Comparison of ENCODE assay signal across 1 cellular context in the genomic region with DNA sequence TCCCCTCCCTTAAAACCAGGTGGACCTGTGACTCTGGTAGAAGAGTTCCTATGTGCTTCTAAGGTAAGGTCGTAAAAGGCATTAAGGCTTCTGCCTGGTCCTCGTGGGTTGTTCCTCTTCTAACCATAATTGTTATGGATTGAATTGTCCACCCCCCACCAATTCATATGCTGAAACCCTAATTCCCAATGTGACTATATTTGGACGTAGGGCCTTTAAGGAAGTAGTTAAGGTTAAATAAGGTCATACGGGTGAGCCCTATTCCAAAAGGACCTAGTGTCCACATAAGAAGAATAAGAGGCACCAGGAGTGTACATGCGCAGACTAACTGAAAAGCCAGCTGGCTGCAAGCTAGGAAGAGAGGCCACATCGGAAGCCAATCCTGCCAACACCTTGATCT.
TF ChIP-seq lines count a peak whose summit lies in the region.

No MANE protein-coding gene starts in this region.

TF ChIP-seq in GM12878, 131 proteins besides CTCF, POLR2A, EP300 and RAD21 (continued from another document):
- TF ChIP-seq, protein P1, sequence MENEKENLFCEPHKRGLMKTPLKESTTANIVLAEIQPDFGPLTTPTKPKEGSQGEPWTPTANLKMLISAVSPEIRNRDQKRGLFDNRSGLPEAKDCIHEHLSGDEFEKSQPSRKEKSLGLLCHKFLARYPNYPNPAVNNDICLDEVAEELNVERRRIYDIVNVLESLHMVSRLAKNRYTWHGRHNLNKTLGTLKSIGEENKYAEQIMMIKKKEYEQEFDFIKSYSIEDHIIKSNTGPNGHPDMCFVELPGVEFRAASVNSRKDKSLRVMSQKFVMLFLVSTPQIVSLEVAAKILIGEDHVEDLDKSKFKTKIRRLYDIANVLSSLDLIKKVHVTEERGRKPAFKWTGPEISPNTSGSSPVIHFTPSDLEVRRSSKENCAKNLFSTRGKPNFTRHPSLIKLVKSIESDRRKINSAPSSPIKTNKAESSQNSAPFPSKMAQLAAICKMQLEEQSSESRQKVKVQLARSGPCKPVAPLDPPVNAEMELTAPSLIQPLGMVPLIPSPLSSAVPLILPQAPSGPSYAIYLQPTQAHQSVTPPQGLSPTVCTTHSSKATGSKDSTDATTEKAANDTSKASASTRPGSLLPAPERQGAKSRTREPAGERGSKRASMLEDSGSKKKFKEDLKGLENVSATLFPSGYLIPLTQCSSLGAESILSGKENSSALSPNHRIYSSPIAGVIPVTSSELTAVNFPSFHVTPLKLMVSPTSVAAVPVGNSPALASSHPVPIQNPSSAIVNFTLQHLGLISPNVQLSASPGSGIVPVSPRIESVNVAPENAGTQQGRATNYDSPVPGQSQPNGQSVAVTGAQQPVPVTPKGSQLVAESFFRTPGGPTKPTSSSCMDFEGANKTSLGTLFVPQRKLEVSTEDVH (IDR thresholded peaks at IDR 0.05; ENCODE audit: low read depth, partially characterized antibody): no peak
- TF ChIP-seq PAX8 (IDR thresholded peaks at IDR 0.05) (no peak), HCFC1 (IDR thresholded peaks at IDR 0.05; ENCODE audit: low read length) (no peak), CEBPB (IDR thresholded peaks at IDR 0.05; ENCODE audit: borderline replicate concordance in 1 of 2, low read depth in 2 of 2, low read length in 2 of 2) (no peak), IKZF1 (conservative IDR thresholded peaks at IDR 0.05) (no peak), FOXK2 (IDR thresholded peaks at IDR 0.05) (no peak), RAD51 (IDR thresholded peaks at IDR 0.05) (no peak), CBX3 (IDR thresholded peaks at IDR 0.05; ENCODE audit: borderline replicate concordance, low read depth) (no peak), ZBTB4 (CRISPR knock-in tag; IDR thresholded peaks at IDR 0.05) (no peak), SUZ12 (IDR thresholded peaks at IDR 0.05; ENCODE audit: unreplicated experiment) (no peak), IRF4 (IDR thresholded peaks at IDR 0.05; ENCODE audit: low read depth, low read length) (no peak)
